In genomic region chr2:64976276-64976675, GRCh38 we compare ENCODE assay signal across 18 cellular contexts. TPM values are rescaled to one million over a fixed set of nuclear protein-coding genes. Genes with fewer than 3 reads are reported as not detected.
DNase-seq lines count a peak whose midpoint lies in the region; ATAC-seq, FAIRE-seq and TF ChIP-seq lines count a peak whose summit lies in the region.
"Had no signal": no experiment of that assay in that cellular context is flagged by ENCODE, and none has a peak within 500 bp of the region (broad histone marks: within the 10 kb centered on the region; RNA-seq: fewer than 3 reads in every experiment).

No MANE protein-coding gene starts in this region.

- TF ChIP-seq EP300 in A549 (IDR thresholded peaks at IDR 0.05), result no peak
- TF ChIP-seq EP300 in K562 (IDR thresholded peaks at IDR 0.05; ENCODE audit: low read length), result no peak

- H2AFZ ChIP-seq in GM23248 (no peak overlapping the region), K562 (ENCODE audit: low read depth, low read length) (peak overlapping the region; percentile 29; the same call in 1 of the 2 replicates), parathyroid adenoma (peak overlapping the region; percentile 40)

- TF ChIP-seq POLR2A in A549 (IDR thresholded peaks at IDR 0.05; ENCODE audit: low read length) (no peak), K562 (conservative IDR thresholded peaks at IDR 0.05) (no peak)

- CTCF ChIA-PET in A549 (lab: Yijun Ruan, JAX), result no interaction called here
- CTCF ChIA-PET in K562 (lab: Yijun Ruan, JAX; ENCODE audit: low intra/inter-chr PET ratio), result no interaction called here
- CTCF ChIA-PET in A673 (lab: Charles Lee), result no interaction called here

- peak overlapping the region; percentile 58 for H3K4me2 ChIP-seq in A549
- H3K4me2 ChIP-seq in GM23248 (ENCODE audit: unreplicated experiment), result peak overlapping the region; percentile 47
- H3K4me2 ChIP-seq in K562 (ENCODE audit: insufficient read depth, low read length), result no peak overlapping the region
- H3K4me2 ChIP-seq in parathyroid adenoma (ENCODE audit: low read length), result no peak overlapping the region

- peaks cover 20% of the 10 kb centered on the region for H3F3A ChIP-seq in GM23248 (ENCODE audit: insufficient read depth)

- peaks cover 50% of the 10 kb centered on the region for H3K4me1 ChIP-seq in A549
- peaks cover 26% of the 10 kb centered on the region for H3K4me1 ChIP-seq in GM23248 (ENCODE audit: insufficient read depth)
- peaks cover 0 to 3% of the 10 kb centered on the region in 2 experiments; a peak in 2 of 5 replicates for H3K4me1 ChIP-seq in K562 (replicated peaks in 1 of 2; ENCODE audit: control insufficient read depth in 2 of 2, insufficient read depth in 2 of 2, low read length in 2 of 2)
- H3K4me1 ChIP-seq in parathyroid adenoma, result peaks cover 7% of the 10 kb centered on the region
- no peaks in the 10 kb centered on the region for H3K4me1 ChIP-seq in A673 (ENCODE audit: insufficient read depth, low read length, poor library complexity, severe bottlenecking)

- DNase-seq in A549 (ENCODE audit: low read depth in 1 of 2, low spot score in 1 of 2) (no peak), GM23248 (no peak), K562 (ENCODE audit: extremely low read depth in 1 of 4, low spot score in 3 of 4) (no peak), A673 (ENCODE audit: low spot score) (no peak), cardiac septum (ENCODE audit: low spot score) (no peak)
- DNase-seq: DMS79 treated with DMSO at 0.1 percent for 48 hours; H7; MM.1S; NCI-H1092 treated with DMSO at 0.1 percent for 48 hours; NCI-H1694; NCI-H2081 treated with DMSO at 0.1 percent for 48 hours; NCI-H748 treated with DMSO at 0.1 percent for 48 hours; NK-92 treated with Interleukin-12 subunit alpha and Interleukin-12 subunit beta, amount 100 ng/mL, for 24 hours had no signal

- FAIRE-seq in A549 (lab: Jason Lieb, UNC) (no peak), K562 (lab: Jason Lieb, UNC) (no peak)
- FAIRE-seq: HTR-8/SVneo, RCC 7860 had no signal

- H4K20me1 ChIP-seq in GM23248 (ENCODE audit: insufficient read depth) (no peaks in the 10 kb centered on the region), K562 (replicated peaks; ENCODE audit: control insufficient read depth, insufficient read depth, low read length) (no peaks in the 10 kb centered on the region)

- H3K9me3 ChIP-seq in A549 (no peaks in the 10 kb centered on the region), GM23248 (ENCODE audit: low read depth) (no peaks in the 10 kb centered on the region), K562 (replicated peaks; ENCODE audit: control insufficient read depth, insufficient read depth, low read depth, low read length) (no peaks in the 10 kb centered on the region; the same call in 1 of the 2 replicates), parathyroid adenoma (ENCODE audit: control insufficient read depth, low read length) (no peaks in the 10 kb centered on the region), A673 (ENCODE audit: low read depth, low read length, poor library complexity, severe bottlenecking) (no peaks in the 10 kb centered on the region)

- H3K9me1 ChIP-seq in K562 (ENCODE audit: control insufficient read depth, insufficient read depth, low read length), result no peaks in the 10 kb centered on the region

- ATAC-seq in A549 (no peak; a peak in 2 of 6 replicates), K562 (peak; percentile 52), HG02678 (IDR thresholded peaks at IDR 0.05; ENCODE audit: unreplicated experiment) (no peak)
- ATAC-seq: Right ventricle myocardium inferior had no signal

- H3K9me2 ChIP-seq in GM23248 (ENCODE audit: insufficient read depth), result no peaks in the 10 kb centered on the region

- H3K27ac ChIP-seq in A549, result peak overlapping the region; percentile 16 to 71
- no peak overlapping the region; the same call in 1 of the 2 replicates for H3K27ac ChIP-seq in GM23248
- H3K27ac ChIP-seq in K562 (ENCODE audit: extremely low read depth, low read depth, low read length), result no peak overlapping the region
- H3K27ac ChIP-seq in parathyroid adenoma, result no peak overlapping the region
- H3K27ac ChIP-seq in A673 (ENCODE audit: low read depth, low read length, poor library complexity, severe bottlenecking), result no peak overlapping the region

- no peaks in the 10 kb centered on the region for H3K79me2 ChIP-seq in GM23248 (ENCODE audit: insufficient read depth)
- no peaks in the 10 kb centered on the region for H3K79me2 ChIP-seq in K562 (ENCODE audit: control insufficient read depth, insufficient read depth, low read length)
- no peaks in the 10 kb centered on the region for H3K79me2 ChIP-seq in parathyroid adenoma

- intact Hi-C loops in K562 (cut with micrococcal nuclease), result no loop called here
- intact Hi-C loops in A673 (cut with micrococcal nuclease; ENCODE audit: unreplicated experiment), result no loop called here
- intact Hi-C loops in cardiac septum (cut with DNase I), result no loop called here

- H3K4me3 ChIP-seq in A549, result no peak overlapping the region
- no peak overlapping the region for H3K4me3 ChIP-seq in GM23248
- H3K4me3 ChIP-seq in K562, result no peak overlapping the region
- no peak overlapping the region for H3K4me3 ChIP-seq in parathyroid adenoma (ENCODE audit: low read depth, low read length)
- no peak overlapping the region for H3K4me3 ChIP-seq in A673 (ENCODE audit: low read depth, low read length, poor library complexity, severe bottlenecking)

- H3K9ac ChIP-seq in GM23248 (no peak overlapping the region), K562 (ENCODE audit: insufficient read depth in 1 of 2, low read depth in 2 of 2, low read length in 2 of 2) (no peak overlapping the region), parathyroid adenoma (no peak overlapping the region)

- TF ChIP-seq RAD21 in A549 (conservative IDR thresholded peaks at IDR 0.05 in 1 of 2, IDR thresholded peaks at IDR 0.05 in 1 of 2) (no peak), K562 (CRISPR knock-in tag; conservative IDR thresholded peaks at IDR 0.05 in 1 of 2, IDR thresholded peaks at IDR 0.05 in 1 of 2) (no peak)

- 94% methylated on average over 1 of the region's 1 CpG for WGBS in A549 (ENCODE audit: missing lambda C conversion rate)
- WGBS in GM23248 (ENCODE audit: low coverage in 1 of 2, low lambda C conversion rate in 2 of 2, missing lambda C conversion rate in 2 of 2), 2 experiments, result 20 to 25% methylated on average over 1 of the region's 1 CpG
- WGBS in K562 (ENCODE audit: insufficient coverage, low coverage, missing lambda C conversion rate), result 6% methylated on average over 1 of the region's 1 CpG

- no TSS peak for BruUV-seq in K562 (replicated peaks; lab: Mats Ljungman, UMichigan)
- BruUV-seq in A673 (replicated peaks; lab: Mats Ljungman, UMichigan), result no TSS peak

- no peaks in the 10 kb centered on the region for H3K27me3 ChIP-seq in GM23248 (replicated peaks; ENCODE audit: insufficient read depth)
- H3K27me3 ChIP-seq in K562 (ENCODE audit: control insufficient read depth in 2 of 2, insufficient read depth in 2 of 2, low read length in 2 of 2), result peaks cover 0 to 8% of the 10 kb centered on the region in 2 experiments; a peak in 1 of 5 replicates
- H3K27me3 ChIP-seq in parathyroid adenoma (ENCODE audit: control insufficient read depth, insufficient read depth, low read length), result no peaks in the 10 kb centered on the region
- no peaks in the 10 kb centered on the region for H3K27me3 ChIP-seq in A673 (replicated peaks; ENCODE audit: insufficient read depth, low read depth, low read length, poor library complexity)

- no peak for TF ChIP-seq CTCF in A549 (IDR thresholded peaks at IDR 0.05)
- no peak for TF ChIP-seq CTCF in K562 (IDR thresholded peaks at IDR 0.05 in 2 of 3, conservative IDR thresholded peaks at IDR 0.05 in 1 of 3; ENCODE audit: insufficient read depth in 2 of 3, low read depth in 1 of 3, low read length in 3 of 3)
- TF ChIP-seq CTCF in parathyroid adenoma (IDR thresholded peaks at IDR 0.05), result no peak
- no peak for TF ChIP-seq CTCF in A673 (conservative IDR thresholded peaks at IDR 0.05; ENCODE audit: low read depth, low read length)

- in situ Hi-C loops in GM23248 (cut with MboI) (no loop called here), K562 (cut with MboI) (no loop called here)

- POLR2A ChIA-PET in A549 (lab: Yijun Ruan, JAX) (no interaction called here), K562 (lab: Yijun Ruan, JAX) (no interaction called here), A673 (lab: Charles Lee; ENCODE audit: low non-redundant PET) (no interaction called here)

- no peaks in the 10 kb centered on the region for H3K36me3 ChIP-seq in GM23248 (ENCODE audit: low read depth)
- no peaks in the 10 kb centered on the region for H3K36me3 ChIP-seq in K562 (ENCODE audit: control insufficient read depth, insufficient read depth, low read length)
- no peaks in the 10 kb centered on the region for H3K36me3 ChIP-seq in parathyroid adenoma (ENCODE audit: control insufficient read depth, insufficient read depth, low read length)
- no peaks in the 10 kb centered on the region for H3K36me3 ChIP-seq in A673 (ENCODE audit: insufficient read depth, low read length, poor library complexity, severe bottlenecking)

RNA-seq across cellular contexts. Expression of gene SLC1A4, which starts 12.9 kb away (rescaled TPM):
- polyA plus RNA-seq in A549 (2011; rRNA removed) (22.9 and 26.4 TPM in 2 replicates), A549 (2017; fragmentation: RNase III; extraction: RNeasy Plus Mini Kit Qiagen cat#74134 plus additional on column Dnase treatment) (9.1 to 10.4 TPM (median 9.5 TPM) in 3 replicates), GM23248 (2016; fragmentation: Nextera tagmentation; extraction: Ambion mirVana) (25.6 and 27.4 TPM in 2 replicates), K562 (2011; rRNA removed) (6.9 and 13.4 TPM in 2 replicates), K562 (2014; fragmentation: Illumina TruSeq; extraction: Trizol) (16.4 and 18.0 TPM in 2 replicates), K562 (2014; fragmentation: Nextera tagmentation; extraction: Ambion mirVana) (1 to 10 TPM; 5.0 to 6.8 TPM), K562 (2014; rRNA removed) (9.8 and 11.6 TPM in 2 replicates)
- 7.2 and 7.3 TPM in 2 replicates for polyA plus RNA-seq in A549 (2012; cell fraction: cytosol; rRNA removed)
- 16.4 and 20.7 TPM in 2 replicates for polyA plus RNA-seq in A549 (2012; cell fraction: nucleus; rRNA removed)
- polyA minus RNA-seq in A549 (2011; rRNA and poly(A)+ RNA removed), result 37.4 and 42.1 TPM in 2 replicates
- total RNA-seq in GM23248 (2014; rRNA removed; shearing (Covaris generic)), result 51.9 and 62.3 TPM in 2 replicates
- 17.5 and 18.4 TPM in 2 replicates for total RNA-seq in K562 (2011; cell fraction: chromatin; rRNA removed; ENCODE audit: low replicate concordance)
- total RNA-seq in K562 (2011; cell fraction: nucleolus; rRNA removed), result 26.2 and 28.7 TPM in 2 replicates
- 23.0 and 27.7 TPM in 2 replicates for total RNA-seq in K562 (2011; cell fraction: nucleoplasm; rRNA removed)
- total RNA-seq in K562 (2014; rRNA removed) (13.9 TPM in 2 replicates), K562 (2014; rRNA removed; fragmentation: Illumina TruSeq; extraction: Trizol) (10.9 and 11.5 TPM in 2 replicates), K562 (2015; rRNA removed; fragmentation: Illumina TruSeq; extraction: Trizol) (4.4 and 4.6 TPM in 2 replicates), K562 (2021) (18.5 and 24.0 TPM in 2 replicates), A673 (2021) (69.5 and 78.1 TPM in 2 replicates), cardiac septum (22.2 TPM)
- 7.5 and 14.3 TPM in 2 replicates for polyA plus RNA-seq in K562 (2011; cell fraction: cytosol; rRNA removed)
- 11.3 and 11.9 TPM in 2 replicates for polyA plus RNA-seq in K562 (2011; cell fraction: nucleus; rRNA removed)
- polyA plus RNA-seq in K562 (2012), result 8.3 and 42.0 TPM in 2 replicates
- polyA minus RNA-seq in K562 (2011; rRNA and poly(A)+ RNA removed), result 14.3 and 23.1 TPM in 2 replicates
- 10.3 and 18.3 TPM in 2 replicates for polyA minus RNA-seq in K562 (2011; cell fraction: cytosol; rRNA and poly(A)+ RNA removed)
- 4.3 and 8.0 TPM in 2 replicates for polyA minus RNA-seq in K562 (2011; cell fraction: nucleus; rRNA and poly(A)+ RNA removed)

Comparison
In these comparisons a context has a peak if more than half of its experiments do, and no peak if none do; other contexts are left out.
1. H3K27ac ChIP-seq: peak in A549 (2 of 2); none in GM23248 (single experiment), K562 (single experiment), parathyroid adenoma (single experiment) and A673 (single experiment).
2. H3K4me2 ChIP-seq: peak in A549 (single experiment) and GM23248 (single experiment); none in K562 (single experiment) and parathyroid adenoma (single experiment).